In the genomic region with DNA sequence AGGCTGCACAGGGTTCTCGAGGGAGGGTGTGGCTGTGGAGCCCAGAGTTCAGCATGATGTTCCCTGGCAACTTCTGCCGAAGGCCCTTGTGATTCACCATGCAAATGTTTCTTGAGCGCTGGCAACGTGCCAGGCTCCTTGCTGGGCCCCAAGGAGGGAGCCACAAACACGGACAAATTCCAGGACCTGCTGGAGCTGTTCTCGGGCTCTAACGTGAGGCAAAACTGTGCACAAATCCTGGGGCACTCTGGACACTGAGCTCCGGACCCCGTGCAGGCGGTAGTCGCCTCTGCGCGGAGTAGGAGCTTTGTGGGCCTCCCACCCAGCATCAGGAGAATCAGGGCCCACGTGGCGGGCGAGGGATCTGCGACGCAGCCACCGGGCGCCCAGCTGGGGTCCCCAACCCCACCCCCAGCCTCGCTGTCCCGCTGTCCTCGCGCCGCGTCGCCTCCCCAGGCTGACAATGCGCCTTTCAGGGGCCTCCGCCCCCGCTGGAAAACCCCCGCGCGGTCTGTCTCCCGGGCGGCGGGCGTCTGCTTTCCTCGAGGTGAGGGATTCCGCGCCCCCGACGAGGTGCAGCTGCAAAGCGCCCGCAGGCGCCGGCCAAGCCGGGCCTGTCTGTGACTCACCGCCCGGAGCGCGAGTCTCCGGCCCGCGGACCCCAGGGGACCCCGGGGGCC, we compare ENCODE assay signal across 9 cellular contexts. TPM values are rescaled to one million over a fixed set of nuclear protein-coding genes. Genes with fewer than 3 reads are reported as not detected.
DNase-seq lines count a peak whose midpoint lies in the region; ATAC-seq and TF ChIP-seq lines count a peak whose summit lies in the region.
"Had no signal": no experiment of that assay in that cellular context is flagged by ENCODE, and none has a peak within 500 bp of the region (broad histone marks: within the 10 kb centered on the region; RNA-seq: fewer than 3 reads in every experiment).

No MANE protein-coding gene starts in this region.

- POLR2A ChIA-PET in HEK293 (lab: Yijun Ruan, JAX): interaction anchor here (0.9 to 1.3 kb wide), 2 partner anchors 32 to 77 kb away, joined by 4 read pairs; a partner anchor contains a TSS

- H3K36me3 ChIP-seq in HEK293 (ENCODE audit: control insufficient read depth in 2 of 2, insufficient read depth in 1 of 2, low read length in 2 of 2) (no peaks in the 10 kb centered on the region), smooth muscle cell (ENCODE audit: low read depth) (no peaks in the 10 kb centered on the region)
- H3K36me3 ChIP-seq: WERI-Rb-1 had no signal

- H4K20me1 ChIP-seq in smooth muscle cell (ENCODE audit: low read depth): no peaks in the 10 kb centered on the region

- intact Hi-C loops in Right ventricle myocardium superior (cut with DNase I): no loop called here

- no peak overlapping the region for H3K9ac ChIP-seq in smooth muscle cell (ENCODE audit: low read depth)

- TF ChIP-seq CTCF in HEK293 (tag by site-specific recombination; IDR thresholded peaks at IDR 0.05): no peak
- TF ChIP-seq CTCF in smooth muscle cell (IDR thresholded peaks at IDR 0.05; ENCODE audit: borderline replicate concordance, insufficient read depth, poor library complexity, severe bottlenecking): no peak

- peak; percentile 64 for ATAC-seq in SK-N-SH treated with all-trans-retinoic acid at 6 μM for 48 hours
- peak; percentile 41 for ATAC-seq in Right ventricle myocardium superior (ENCODE audit: poor library complexity)
- no peak for ATAC-seq in GM19035 (IDR thresholded peaks at IDR 0.05; ENCODE audit: unreplicated experiment)

- H3K4me1 ChIP-seq in HEK293 (ENCODE audit: control insufficient read depth, insufficient read depth, low read length) (peaks cover 8% of the 10 kb centered on the region), smooth muscle cell (ENCODE audit: low read depth) (peaks cover 4% of the 10 kb centered on the region)

- no peaks in the 10 kb centered on the region for H3K9me3 ChIP-seq in HEK293 (ENCODE audit: control insufficient read depth, insufficient read depth, low read depth, low read length)
- H3K9me3 ChIP-seq in smooth muscle cell (replicated peaks; ENCODE audit: low read depth): no peaks in the 10 kb centered on the region

- peak; percentile 78 for DNase-seq in Right ventricle myocardium superior
- peak; percentile 16 for DNase-seq in smooth muscle cell (lab: John Stamatoyannopoulos, UW; ENCODE audit: unreplicated experiment)
- DNase-seq in GM19240 (ENCODE audit: insufficient read length, low spot score): no peak
- no peak for DNase-seq in NCI-H510A (lab: John Stamatoyannopoulos, UW)
- no peak for DNase-seq in cerebellum (ENCODE audit: low spot score)
- DNase-seq: WERI-Rb-1 had no signal

- H3F3A ChIP-seq in smooth muscle cell (ENCODE audit: low read depth): peaks cover 11% of the 10 kb centered on the region

- 28% methylated on average over 41 of the region's 55 CpGs for WGBS in smooth muscle cell (ENCODE audit: low lambda C conversion rate)

- H3K27ac ChIP-seq in HEK293 (ENCODE audit: extremely low read depth, low read depth, low read length) (peak overlapping the region; percentile 40; the same call in 1 of the 2 replicates), smooth muscle cell (ENCODE audit: low read depth) (no peak overlapping the region)
- H3K27ac ChIP-seq: WERI-Rb-1 had no signal

- H3K4me2 ChIP-seq in smooth muscle cell: peak overlapping the region; percentile 43

- H3K4me3 ChIP-seq in HEK293 (ENCODE audit: low read depth, low read length): peak overlapping the region; percentile 9
- H3K4me3 ChIP-seq in smooth muscle cell: no peak overlapping the region

- CTCF ChIA-PET in HEK293 (lab: Yijun Ruan, JAX): interaction anchor here (0.6 to 2.0 kb wide), 6 partner anchors 23 to 87 kb away, joined by 3 to 11 read pairs (median 4); no protein-coding TSS in a partner anchor

- H3K79me2 ChIP-seq in smooth muscle cell (ENCODE audit: low read depth): no peaks in the 10 kb centered on the region

- no peaks in the 10 kb centered on the region for H3K27me3 ChIP-seq in smooth muscle cell (ENCODE audit: low read depth)

- no peak overlapping the region for H2AFZ ChIP-seq in smooth muscle cell (ENCODE audit: low read depth)

TF ChIP-seq in HEK293, 187 proteins besides CTCF, POLR2A, EP300 and RAD21 (continues in another document):
- TF ChIP-seq, protein P1, sequence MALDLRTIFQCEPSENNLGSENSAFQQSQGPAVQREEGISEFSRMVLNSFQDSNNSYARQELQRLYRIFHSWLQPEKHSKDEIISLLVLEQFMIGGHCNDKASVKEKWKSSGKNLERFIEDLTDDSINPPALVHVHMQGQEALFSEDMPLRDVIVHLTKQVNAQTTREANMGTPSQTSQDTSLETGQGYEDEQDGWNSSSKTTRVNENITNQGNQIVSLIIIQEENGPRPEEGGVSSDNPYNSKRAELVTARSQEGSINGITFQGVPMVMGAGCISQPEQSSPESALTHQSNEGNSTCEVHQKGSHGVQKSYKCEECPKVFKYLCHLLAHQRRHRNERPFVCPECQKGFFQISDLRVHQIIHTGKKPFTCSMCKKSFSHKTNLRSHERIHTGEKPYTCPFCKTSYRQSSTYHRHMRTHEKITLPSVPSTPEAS (tag by site-specific recombination; IDR thresholded peaks at IDR 0.05): no peak
- TF ChIP-seq ZIC2 (tag by site-specific recombination; IDR thresholded peaks at IDR 0.05) (peak; percentile 96), RBAK (tag by site-specific recombination; IDR thresholded peaks at IDR 0.05) (no peak), ZNF791 (tag by site-specific recombination; IDR thresholded peaks at IDR 0.05) (no peak), ZNF670 (tag by site-specific recombination; IDR thresholded peaks at IDR 0.05; ENCODE audit: low read depth) (no peak), ZNF341 (tag by site-specific recombination; IDR thresholded peaks at IDR 0.05; ENCODE audit: low read depth) (peak; percentile 87)
- TF ChIP-seq, protein P2, sequence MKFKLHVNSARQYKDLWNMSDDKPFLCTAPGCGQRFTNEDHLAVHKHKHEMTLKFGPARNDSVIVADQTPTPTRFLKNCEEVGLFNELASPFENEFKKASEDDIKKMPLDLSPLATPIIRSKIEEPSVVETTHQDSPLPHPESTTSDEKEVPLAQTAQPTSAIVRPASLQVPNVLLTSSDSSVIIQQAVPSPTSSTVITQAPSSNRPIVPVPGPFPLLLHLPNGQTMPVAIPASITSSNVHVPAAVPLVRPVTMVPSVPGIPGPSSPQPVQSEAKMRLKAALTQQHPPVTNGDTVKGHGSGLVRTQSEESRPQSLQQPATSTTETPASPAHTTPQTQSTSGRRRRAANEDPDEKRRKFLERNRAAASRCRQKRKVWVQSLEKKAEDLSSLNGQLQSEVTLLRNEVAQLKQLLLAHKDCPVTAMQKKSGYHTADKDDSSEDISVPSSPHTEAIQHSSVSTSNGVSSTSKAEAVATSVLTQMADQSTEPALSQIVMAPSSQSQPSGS (tag by site-specific recombination; IDR thresholded peaks at IDR 0.05; ENCODE audit: low read depth): no peak

TF ChIP-seq in SK-N-SH treated with all-trans-retinoic acid at 6 μM for 48 hours, 23 proteins besides CTCF, POLR2A, EP300 and RAD21 (continues in another document):
- TF ChIP-seq, protein P3, sequence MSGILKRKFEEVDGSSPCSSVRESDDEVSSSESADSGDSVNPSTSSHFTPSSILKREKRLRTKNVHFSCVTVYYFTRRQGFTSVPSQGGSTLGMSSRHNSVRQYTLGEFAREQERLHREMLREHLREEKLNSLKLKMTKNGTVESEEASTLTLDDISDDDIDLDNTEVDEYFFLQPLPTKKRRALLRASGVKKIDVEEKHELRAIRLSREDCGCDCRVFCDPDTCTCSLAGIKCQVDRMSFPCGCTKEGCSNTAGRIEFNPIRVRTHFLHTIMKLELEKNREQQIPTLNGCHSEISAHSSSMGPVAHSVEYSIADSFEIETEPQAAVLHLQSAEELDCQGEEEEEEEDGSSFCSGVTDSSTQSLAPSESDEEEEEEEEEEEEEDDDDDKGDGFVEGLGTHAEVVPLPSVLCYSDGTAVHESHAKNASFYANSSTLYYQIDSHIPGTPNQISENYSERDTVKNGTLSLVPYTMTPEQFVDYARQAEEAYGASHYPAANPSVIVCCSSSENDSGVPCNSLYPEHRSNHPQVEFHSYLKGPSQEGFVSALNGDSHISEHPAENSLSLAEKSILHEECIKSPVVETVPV (CRISPR knock-in tag; IDR thresholded peaks at IDR 0.05): no peak
- no peak for TF ChIP-seq ISL1 (CRISPR knock-in tag; IDR thresholded peaks at IDR 0.05)
- TF ChIP-seq OSR1 (CRISPR knock-in tag; IDR thresholded peaks at IDR 0.05): no peak
- TF ChIP-seq, protein P4, sequence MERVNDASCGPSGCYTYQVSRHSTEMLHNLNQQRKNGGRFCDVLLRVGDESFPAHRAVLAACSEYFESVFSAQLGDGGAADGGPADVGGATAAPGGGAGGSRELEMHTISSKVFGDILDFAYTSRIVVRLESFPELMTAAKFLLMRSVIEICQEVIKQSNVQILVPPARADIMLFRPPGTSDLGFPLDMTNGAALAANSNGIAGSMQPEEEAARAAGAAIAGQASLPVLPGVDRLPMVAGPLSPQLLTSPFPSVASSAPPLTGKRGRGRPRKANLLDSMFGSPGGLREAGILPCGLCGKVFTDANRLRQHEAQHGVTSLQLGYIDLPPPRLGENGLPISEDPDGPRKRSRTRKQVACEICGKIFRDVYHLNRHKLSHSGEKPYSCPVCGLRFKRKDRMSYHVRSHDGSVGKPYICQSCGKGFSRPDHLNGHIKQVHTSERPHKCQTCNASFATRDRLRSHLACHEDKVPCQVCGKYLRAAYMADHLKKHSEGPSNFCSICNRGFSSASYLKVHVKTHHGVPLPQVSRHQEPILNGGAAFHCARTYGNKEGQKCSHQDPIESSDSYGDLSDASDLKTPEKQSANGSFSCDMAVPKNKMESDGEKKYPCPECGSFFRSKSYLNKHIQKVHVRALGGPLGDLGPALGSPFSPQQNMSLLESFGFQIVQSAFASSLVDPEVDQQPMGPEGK (CRISPR knock-in tag; IDR thresholded peaks at IDR 0.05; ENCODE audit: borderline replicate concordance): no peak
- TF ChIP-seq, protein P5, sequence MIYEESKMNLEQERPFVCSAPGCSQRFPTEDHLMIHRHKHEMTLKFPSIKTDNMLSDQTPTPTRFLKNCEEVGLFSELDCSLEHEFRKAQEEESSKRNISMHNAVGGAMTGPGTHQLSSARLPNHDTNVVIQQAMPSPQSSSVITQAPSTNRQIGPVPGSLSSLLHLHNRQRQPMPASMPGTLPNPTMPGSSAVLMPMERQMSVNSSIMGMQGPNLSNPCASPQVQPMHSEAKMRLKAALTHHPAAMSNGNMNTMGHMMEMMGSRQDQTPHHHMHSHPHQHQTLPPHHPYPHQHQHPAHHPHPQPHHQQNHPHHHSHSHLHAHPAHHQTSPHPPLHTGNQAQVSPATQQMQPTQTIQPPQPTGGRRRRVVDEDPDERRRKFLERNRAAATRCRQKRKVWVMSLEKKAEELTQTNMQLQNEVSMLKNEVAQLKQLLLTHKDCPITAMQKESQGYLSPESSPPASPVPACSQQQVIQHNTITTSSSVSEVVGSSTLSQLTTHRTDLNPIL (CRISPR knock-in tag; IDR thresholded peaks at IDR 0.05; ENCODE audit: low read depth): no peak
- TF ChIP-seq ZNF70 (CRISPR knock-in tag; IDR thresholded peaks at IDR 0.05): no peak

RNA-seq across cellular contexts. Expression of a gene that starts 31.7 kb away (rescaled TPM):
- total RNA-seq in Right ventricle myocardium superior (9.7 TPM), smooth muscle cell (11.8 and 14.6 TPM in 2 replicates), cerebellum (2.5 TPM)
- polyA plus RNA-seq in smooth muscle cell: 15.7 and 18.0 TPM in 2 replicates

RNA-seq across cellular contexts. Expression of a gene that starts 40.9 kb away (rescaled TPM):
- not detected for total RNA-seq in Right ventricle myocardium superior
- total RNA-seq in smooth muscle cell: 0.40 TPM in 1 of 2 replicates, not detected in the other
- polyA plus RNA-seq in smooth muscle cell: 0.64 TPM in 1 of 2 replicates, not detected in the other
- not detected for total RNA-seq in cerebellum

Comparison
In these comparisons a context has a peak if more than half of its experiments do, and no peak if none do; other contexts are left out.
1. DNase-seq: peak in Right ventricle myocardium superior (single experiment) and smooth muscle cell (single experiment); none in GM19240 (single experiment), NCI-H510A (single experiment) and cerebellum (single experiment).